ENCODE assay signal across 16 cellular contexts in the genomic region with DNA sequence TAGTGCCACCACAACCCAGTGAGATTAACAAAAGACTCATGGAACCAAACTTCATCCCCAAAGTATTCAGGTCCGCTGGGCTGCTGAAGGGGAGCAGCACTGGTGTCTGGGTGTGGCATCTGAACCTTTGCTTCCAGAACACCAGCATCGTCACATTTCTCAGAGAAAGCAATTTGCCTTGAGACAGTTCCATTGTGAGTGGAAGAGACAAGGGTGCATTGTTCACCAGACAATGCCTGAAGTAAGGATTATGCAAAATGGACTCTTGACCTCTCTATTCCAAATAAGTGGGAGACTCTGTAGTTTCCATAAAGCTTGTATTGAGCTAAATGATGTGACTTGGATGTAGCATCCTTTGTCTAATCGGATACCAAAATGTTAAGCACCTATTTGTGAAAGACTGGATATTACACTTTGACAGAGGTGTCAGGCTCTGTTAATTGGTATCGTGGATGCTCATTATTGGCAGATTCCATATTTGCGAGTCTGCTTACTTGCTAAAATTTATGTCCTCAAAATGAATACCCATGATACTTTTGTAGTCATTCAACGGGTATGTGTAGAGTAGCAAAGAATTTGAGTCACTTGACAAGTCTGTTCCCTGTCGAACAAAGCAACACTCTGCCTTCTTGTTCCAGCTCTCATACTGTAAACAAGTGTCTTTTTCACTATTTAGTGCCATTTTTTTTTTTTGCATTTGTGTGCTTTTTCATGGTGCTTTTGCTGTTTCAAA.
"Had no signal": no experiment of that assay in that cellular context is flagged by ENCODE, and none has a peak within 500 bp of the region (broad histone marks: within the 10 kb centered on the region; RNA-seq: fewer than 3 reads in every experiment).

No MANE protein-coding gene starts in this region.

- ATAC-seq: heart left ventricle; left ventricle myocardium superior; stimulated activated naive CD8-positive, alpha-beta T cell treated with anti-CD3 and anti-CD28 coated beads, Interleukin-15, Interleukin-2, amounts not matched to agents 100 U/mL and 50 U/mL, for 24 hours had no signal

- H3K27me3 ChIP-seq: esophagus squamous epithelium, heart left ventricle, uterus had no signal

- H3K4me3 Mint-ChIP-seq: activated CD4-positive, alpha-beta memory T cell treated with anti-CD3 and anti-CD28 coated beads for 36 hours; activated naive CD8-positive, alpha-beta T cell had no signal

- H3K27ac ChIP-seq: esophagus squamous epithelium, heart left ventricle, uterus, VCaP had no signal

- H3K27ac Mint-ChIP-seq: activated CD4-positive, alpha-beta memory T cell treated with anti-CD3 and anti-CD28 coated beads for 36 hours; activated naive CD8-positive, alpha-beta T cell had no signal

- DNase-seq: activated CD4-positive, alpha-beta memory T cell treated with anti-CD3 and anti-CD28 coated beads for 36 hours; activated gamma-delta T cell; activated T-cell treated with anti-CD3 and anti-CD28 coated beads, Interleukin-2, amount 50 U/mL, for 48 hours; esophagus squamous epithelium; heart left ventricle; islet precursor cell; left ventricle myocardium superior; posterior cingulate gyrus; stimulated activated CD4-positive, alpha-beta T cell treated with anti-CD3 and anti-CD28 coated beads, Interleukin-4, amount 100 ng/mL, for 1 hour; stimulated activated CD8-positive, alpha-beta memory T cell treated with anti-CD3 and anti-CD28 coated beads, Interleukin-4, amount 100 ng/mL, for 48 hours; stimulated activated naive CD8-positive, alpha-beta T cell treated with anti-CD3 and anti-CD28 coated beads, Interleukin-15, Interleukin-2, amounts not matched to agents 100 U/mL and 50 U/mL, for 24 hours; SW 1271; T-helper 9 cell; uterus had no signal

- H3K4me3 ChIP-seq: esophagus squamous epithelium, heart left ventricle, uterus had no signal

- H3K4me1 ChIP-seq: esophagus squamous epithelium, uterus had no signal

- H3K36me3 ChIP-seq: uterus had no signal

- H3K27me3 Mint-ChIP-seq: activated CD4-positive, alpha-beta memory T cell treated with anti-CD3 and anti-CD28 coated beads for 36 hours; activated naive CD8-positive, alpha-beta T cell had no signal

- H3K9me3 ChIP-seq: heart left ventricle, uterus had no signal
